Comparison of ENCODE assay signal across 8 cellular contexts in genomic region chr5:55440188-55440646, GRCh38.
DNase-seq lines count a peak whose midpoint lies in the region; ATAC-seq and TF ChIP-seq lines count a peak whose summit lies in the region.

No MANE protein-coding gene starts in this region.

- no peak for TF ChIP-seq POLR2A in prostate gland (IDR thresholded peaks at IDR 0.05)

- no peaks in the 10 kb centered on the region for H3K27me3 ChIP-seq in endodermal cell (ENCODE audit: control insufficient read depth, insufficient read depth, low read length, poor library complexity, severe bottlenecking)
- H3K27me3 ChIP-seq in prostate gland (replicated peaks; ENCODE audit: insufficient read depth) = no peaks in the 10 kb centered on the region
- no peaks in the 10 kb centered on the region for H3K27me3 ChIP-seq in Karpas-422 (ENCODE audit: low read length)

- H3K4me3 ChIP-seq in endodermal cell (ENCODE audit: low read length) (no peak overlapping the region), prostate gland (no peak overlapping the region), Karpas-422 (ENCODE audit: low read length) (no peak overlapping the region)

- H3K4me1 ChIP-seq in endodermal cell (ENCODE audit: control insufficient read depth, insufficient read depth, low read length) (no peaks in the 10 kb centered on the region), prostate gland (replicated peaks) (peaks cover 14% of the 10 kb centered on the region), Karpas-422 (ENCODE audit: low read length) (peaks cover 14% of the 10 kb centered on the region)

- H3K27ac ChIP-seq in endodermal cell (ENCODE audit: low read depth, low read length) (no peak overlapping the region), prostate gland (peak overlapping the region; percentile 71 to 75), Karpas-422 (ENCODE audit: low read length) (no peak overlapping the region)

- no peak overlapping the region for H3K4me2 ChIP-seq in Karpas-422 (ENCODE audit: low read depth, low read length, poor library complexity, severe bottlenecking)

- H3K4me3 Mint-ChIP-seq in endodermal cell = no peak overlapping the region

- no peaks in the 10 kb centered on the region for H3K27me3 Mint-ChIP-seq in endodermal cell (ENCODE audit: insufficient read depth)

- peaks cover 18% of the 10 kb centered on the region for H3K9me3 Mint-ChIP-seq in endodermal cell

- intact Hi-C loops in prostate gland (cut with DNase I) = no loop called here

- H4K20me1 ChIP-seq in Karpas-422 (ENCODE audit: insufficient read depth, low read depth, low read length) = no peaks in the 10 kb centered on the region

- no peak for TF ChIP-seq CTCF in endodermal cell (conservative IDR thresholded peaks at IDR 0.05)
- TF ChIP-seq CTCF in prostate gland (IDR thresholded peaks at IDR 0.05) = no peak

- in situ Hi-C loops in ACHN (cut with HindIII; ENCODE audit: low pct_ligation_motif_present, low pct_unique_long_range_greater_than_20kb, low sequenced_read_pairs) = no loop called here

- WGBS in endodermal cell (ENCODE audit: insufficient coverage in 1 of 2, insufficient read length in 1 of 2), 2 experiments = 81 to 93% methylated on average over 5 to 6 of the region's 6 CpGs
- WGBS in prostate gland = 65% methylated on average over 6 of the region's 6 CpGs

- H3K27ac Mint-ChIP-seq in endodermal cell = peak overlapping the region; percentile 48

- H3K36me3 ChIP-seq in endodermal cell (ENCODE audit: control insufficient read depth, insufficient read depth, low read length) = peaks cover 74% of the 10 kb centered on the region
- H3K36me3 ChIP-seq in prostate gland = peaks cover 0 to 13% of the 10 kb centered on the region in 2 donors
- no peaks in the 10 kb centered on the region for H3K36me3 ChIP-seq in Karpas-422 (ENCODE audit: insufficient read depth, low read length)

- H3K9me2 ChIP-seq in Karpas-422 (replicated peaks; ENCODE audit: insufficient read depth, low read length) = no peaks in the 10 kb centered on the region

- no peaks in the 10 kb centered on the region for H3K79me2 ChIP-seq in Karpas-422 (ENCODE audit: low read length)

- no peak overlapping the region for H3K9ac ChIP-seq in endodermal cell (ENCODE audit: extremely low read depth, low read length, poor library complexity, severe bottlenecking)
- H3K9ac ChIP-seq in Karpas-422 (ENCODE audit: low read length) = no peak overlapping the region

- peak; percentile 65 for DNase-seq in EL
- DNase-seq in endodermal cell = no peak
- DNase-seq in prostate gland (ENCODE audit: low spot score) = no peak
- DNase-seq in COLO668 (lab: John Stamatoyannopoulos, UW; ENCODE audit: unreplicated experiment) = no peak
- no peak for DNase-seq in Karpas-422
- no peak for DNase-seq in ACHN

- H3K9me3 ChIP-seq in endodermal cell (ENCODE audit: control insufficient read depth, low read length) (peaks cover 31% of the 10 kb centered on the region), prostate gland (no peaks in the 10 kb centered on the region), Karpas-422 (ENCODE audit: low read length) (no peaks in the 10 kb centered on the region)

- ATAC-seq in SK-N-SH treated with all-trans-retinoic acid at 6 μM for 48 hours (peak; percentile 67), GM21619 (IDR thresholded peaks at IDR 0.05; ENCODE audit: unreplicated experiment) (no peak)

- no peak overlapping the region for H2AFZ ChIP-seq in Karpas-422 (ENCODE audit: low read length)

- H3K36me3 Mint-ChIP-seq in endodermal cell (ENCODE audit: low read depth) = peaks cover 69% of the 10 kb centered on the region

- H3K4me1 Mint-ChIP-seq in endodermal cell = peaks cover 26% of the 10 kb centered on the region

TF ChIP-seq in SK-N-SH treated with all-trans-retinoic acid at 6 μM for 48 hours, 23 proteins besides CTCF, POLR2A, EP300 and RAD21:
- TF ChIP-seq TOX (CRISPR knock-in tag; IDR thresholded peaks at IDR 0.05; ENCODE audit: borderline replicate concordance) (peak; percentile 45; the same call in 1 of the 2 replicates), ZNF8 (CRISPR knock-in tag; IDR thresholded peaks at IDR 0.05) (no peak), CSRNP3 (CRISPR knock-in tag; IDR thresholded peaks at IDR 0.05) (no peak), CSDC2 (CRISPR knock-in tag; IDR thresholded peaks at IDR 0.05) (no peak), ZFP3 (CRISPR knock-in tag; IDR thresholded peaks at IDR 0.05) (0 out of 2 replicates have a peak, but pooled peaks have one; percentile 50), PPARA (CRISPR knock-in tag; IDR thresholded peaks at IDR 0.05; ENCODE audit: borderline replicate concordance) (no peak), ZNF70 (CRISPR knock-in tag; IDR thresholded peaks at IDR 0.05) (no peak), BACH2 (CRISPR knock-in tag; IDR thresholded peaks at IDR 0.05; ENCODE audit: borderline replicate concordance) (no peak), ISL1 (CRISPR knock-in tag; IDR thresholded peaks at IDR 0.05) (no peak)
- TF ChIP-seq, protein P1, sequence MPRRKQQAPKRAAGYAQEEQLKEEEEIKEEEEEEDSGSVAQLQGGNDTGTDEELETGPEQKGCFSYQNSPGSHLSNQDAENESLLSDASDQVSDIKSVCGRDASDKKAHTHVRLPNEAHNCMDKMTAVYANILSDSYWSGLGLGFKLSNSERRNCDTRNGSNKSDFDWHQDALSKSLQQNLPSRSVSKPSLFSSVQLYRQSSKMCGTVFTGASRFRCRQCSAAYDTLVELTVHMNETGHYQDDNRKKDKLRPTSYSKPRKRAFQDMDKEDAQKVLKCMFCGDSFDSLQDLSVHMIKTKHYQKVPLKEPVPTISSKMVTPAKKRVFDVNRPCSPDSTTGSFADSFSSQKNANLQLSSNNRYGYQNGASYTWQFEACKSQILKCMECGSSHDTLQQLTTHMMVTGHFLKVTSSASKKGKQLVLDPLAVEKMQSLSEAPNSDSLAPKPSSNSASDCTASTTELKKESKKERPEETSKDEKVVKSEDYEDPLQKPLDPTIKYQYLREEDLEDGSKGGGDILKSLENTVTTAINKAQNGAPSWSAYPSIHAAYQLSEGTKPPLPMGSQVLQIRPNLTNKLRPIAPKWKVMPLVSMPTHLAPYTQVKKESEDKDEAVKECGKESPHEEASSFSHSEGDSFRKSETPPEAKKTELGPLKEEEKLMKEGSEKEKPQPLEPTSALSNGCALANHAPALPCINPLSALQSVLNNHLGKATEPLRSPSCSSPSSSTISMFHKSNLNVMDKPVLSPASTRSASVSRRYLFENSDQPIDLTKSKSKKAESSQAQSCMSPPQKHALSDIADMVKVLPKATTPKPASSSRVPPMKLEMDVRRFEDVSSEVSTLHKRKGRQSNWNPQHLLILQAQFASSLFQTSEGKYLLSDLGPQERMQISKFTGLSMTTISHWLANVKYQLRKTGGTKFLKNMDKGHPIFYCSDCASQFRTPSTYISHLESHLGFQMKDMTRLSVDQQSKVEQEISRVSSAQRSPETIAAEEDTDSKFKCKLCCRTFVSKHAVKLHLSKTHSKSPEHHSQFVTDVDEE (CRISPR knock-in tag; IDR thresholded peaks at IDR 0.05) = no peak
- TF ChIP-seq, protein P2, sequence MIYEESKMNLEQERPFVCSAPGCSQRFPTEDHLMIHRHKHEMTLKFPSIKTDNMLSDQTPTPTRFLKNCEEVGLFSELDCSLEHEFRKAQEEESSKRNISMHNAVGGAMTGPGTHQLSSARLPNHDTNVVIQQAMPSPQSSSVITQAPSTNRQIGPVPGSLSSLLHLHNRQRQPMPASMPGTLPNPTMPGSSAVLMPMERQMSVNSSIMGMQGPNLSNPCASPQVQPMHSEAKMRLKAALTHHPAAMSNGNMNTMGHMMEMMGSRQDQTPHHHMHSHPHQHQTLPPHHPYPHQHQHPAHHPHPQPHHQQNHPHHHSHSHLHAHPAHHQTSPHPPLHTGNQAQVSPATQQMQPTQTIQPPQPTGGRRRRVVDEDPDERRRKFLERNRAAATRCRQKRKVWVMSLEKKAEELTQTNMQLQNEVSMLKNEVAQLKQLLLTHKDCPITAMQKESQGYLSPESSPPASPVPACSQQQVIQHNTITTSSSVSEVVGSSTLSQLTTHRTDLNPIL (CRISPR knock-in tag; IDR thresholded peaks at IDR 0.05; ENCODE audit: low read depth) = no peak

Comparison
In these comparisons a context has a peak if more than half of its experiments do, and no peak if none do; other contexts are left out.
1. H3K27ac ChIP-seq: peak in prostate gland (2 of 2); none in endodermal cell (single experiment) and Karpas-422 (single experiment).